In genomic region chr19:40604647-40605200, GRCh38 we compare ENCODE assay signal across 8 cellular contexts. TPM values are rescaled to one million over a fixed set of nuclear protein-coding genes. Genes with fewer than 3 reads are reported as not detected.
DNase-seq lines count a peak whose midpoint lies in the region; ATAC-seq and TF ChIP-seq lines count a peak whose summit lies in the region.

No MANE protein-coding gene starts in this region.

- no peaks in the 10 kb centered on the region for H3K79me1 ChIP-seq in mesendoderm (ENCODE audit: low read length)

- H3K4me3 ChIP-seq in heart left ventricle = peak overlapping the region in 11 of 12 donors; percentile 36 to 96 (median 69)
- peak overlapping the region; percentile 68 for H3K4me3 ChIP-seq in adipocyte (ENCODE audit: low read length)
- no peak overlapping the region for H3K4me3 ChIP-seq in mesendoderm (ENCODE audit: low read length)
- H3K4me3 ChIP-seq in vagina = peak overlapping the region; percentile 69 to 78

- peaks cover 0 to 22% (median 0%) of the 10 kb centered on the region in 9 donors for H3K27me3 ChIP-seq in heart left ventricle
- peaks cover 9% of the 10 kb centered on the region for H3K27me3 ChIP-seq in adipocyte (replicated peaks; ENCODE audit: control insufficient read depth, insufficient read depth, low read length)
- H3K27me3 ChIP-seq in mesendoderm (ENCODE audit: insufficient read depth, low read length, poor library complexity) = peaks cover 13% of the 10 kb centered on the region
- H3K27me3 ChIP-seq in vagina = no peaks in the 10 kb centered on the region

- H4K5ac ChIP-seq in mesendoderm (ENCODE audit: low read length) = no peak overlapping the region

- H3K56ac ChIP-seq in mesendoderm (ENCODE audit: low read length) = peak overlapping the region; percentile 73

- no peaks in the 10 kb centered on the region for H3K79me2 ChIP-seq in mesendoderm (ENCODE audit: control insufficient read depth, insufficient read depth, low read length)

- TF ChIP-seq POLR2A in heart left ventricle (IDR thresholded peaks at IDR 0.05) = no peak
- no peak for TF ChIP-seq POLR2A in vagina (IDR thresholded peaks at IDR 0.05)

- H2BK5ac ChIP-seq in mesendoderm (ENCODE audit: low read length) = no peak overlapping the region

- H3K27ac ChIP-seq in heart left ventricle = peak overlapping the region; percentile 61 to 97 (median 86)
- H3K27ac ChIP-seq in mesendoderm (ENCODE audit: low read depth, low read length) = no peak overlapping the region
- H3K27ac ChIP-seq in vagina = peak overlapping the region; percentile 97

- H3K4me2 ChIP-seq in mesendoderm (ENCODE audit: low read length) = peak overlapping the region; percentile 68

- TF ChIP-seq CTCF in heart left ventricle (IDR thresholded peaks at IDR 0.05) = no peak
- TF ChIP-seq CTCF in vagina (IDR thresholded peaks at IDR 0.05) = no peak

- H3K9me3 ChIP-seq in heart left ventricle (no peaks in the 10 kb centered on the region), adipocyte (ENCODE audit: control insufficient read depth, low read length) (no peaks in the 10 kb centered on the region), vagina (no peaks in the 10 kb centered on the region)

- peaks cover 0 to 80% (median 62%) of the 10 kb centered on the region in 12 donors for H3K4me1 ChIP-seq in heart left ventricle
- H3K4me1 ChIP-seq in adipocyte (ENCODE audit: control insufficient read depth, insufficient read depth, low read length) = peaks cover 31% of the 10 kb centered on the region
- H3K4me1 ChIP-seq in mesendoderm (ENCODE audit: control insufficient read depth, low read depth, low read length) = peaks cover 14% of the 10 kb centered on the region
- H3K4me1 ChIP-seq in vagina = peaks cover 88% of the 10 kb centered on the region

- H4K8ac ChIP-seq in mesendoderm (ENCODE audit: low read depth, low read length) = no peak overlapping the region

- H3K36me3 ChIP-seq in heart left ventricle (no peaks in the 10 kb centered on the region), adipocyte (ENCODE audit: control insufficient read depth, insufficient read depth, low read length, severe bottlenecking) (no peaks in the 10 kb centered on the region), mesendoderm (ENCODE audit: control insufficient read depth, insufficient read depth, low read length) (no peaks in the 10 kb centered on the region), vagina (no peaks in the 10 kb centered on the region)

- no peak overlapping the region for H3K9ac ChIP-seq in adipocyte (ENCODE audit: low read length)
- peak overlapping the region; percentile 51 for H3K9ac ChIP-seq in mesendoderm (ENCODE audit: low read length)

- no peak overlapping the region for H2AK5ac ChIP-seq in mesendoderm (ENCODE audit: low read length)

- DNase-seq in heart left ventricle (peak in 2 of 5 donors; percentile 33 to 45), Right ventricle myocardium inferior (ENCODE audit: missing footprints) (no peak), adipocyte (ENCODE audit: low read depth) (no peak), mesendoderm (no peak), vagina (ENCODE audit: extremely low spot score in 2 of 2) (no peak)

- no peak overlapping the region for H3K18ac ChIP-seq in mesendoderm (ENCODE audit: low read length)

- ATAC-seq in heart left ventricle = no peak
- ATAC-seq in Right ventricle myocardium inferior = no peak
- no peak for ATAC-seq in HG02759 (IDR thresholded peaks at IDR 0.05; ENCODE audit: unreplicated experiment)
- no peak for ATAC-seq in HG02678 (IDR thresholded peaks at IDR 0.05; ENCODE audit: unreplicated experiment)
- ATAC-seq in HG02852 (IDR thresholded peaks at IDR 0.05; ENCODE audit: unreplicated experiment) = no peak

- intact Hi-C loops in heart left ventricle (cut with DNase I) (loop anchor here in 6 of 10 donors (2.0 to 10.0 kb wide), 7 partner anchors 30 to 320 kb away; partner anchors contain the start of genes BLVRB (in 3 of the 6), SPTBN4 (in 3 of the 6) and AKT2 (in 2 of the 6)), Right ventricle myocardium inferior (cut with DNase I) (loop anchor here (2.0 to 5.0 kb wide), 3 partner anchors 30 to 192 kb away; partner anchors contain the start of genes COQ8B, ITPKC and PRX), vagina (cut with DNase I) (loop anchor here (10.0 kb wide), 1 partner anchor 170 kb away; no protein-coding TSS in a partner anchor)

- 31 to 45% (median 34%) methylated on average over 17 to 27 of the region's 27 CpGs for WGBS in heart left ventricle, 4 donors
- no CpG with 5 or more reads among the region's 27 CpGs for WGBS in mesendoderm (ENCODE audit: extremely low coverage, insufficient coverage, low lambda C conversion rate)

- H2BK15ac ChIP-seq in mesendoderm (replicated peaks; ENCODE audit: low read depth) = no peak overlapping the region

- H2BK120ac ChIP-seq in mesendoderm (ENCODE audit: low read depth, low read length) = no peak overlapping the region

- no peak overlapping the region for H3K4ac ChIP-seq in mesendoderm (ENCODE audit: low read depth, low read length)

- no peak overlapping the region for H3K23ac ChIP-seq in mesendoderm (ENCODE audit: low read length)

RNA-seq across cellular contexts. Expression of gene LTBP4, which starts 3.6 kb away (rescaled TPM):
- total RNA-seq in heart left ventricle (100 to 1,000 TPM; 101 to 319 (median 212) TPM), Right ventricle myocardium inferior (324 TPM), vagina (983 TPM)
- 100 to 1,000 TPM in 1 of 2 donors, 10 to 100 TPM in 1; 95.0 to 121 TPM for polyA plus RNA-seq in heart left ventricle
- 28.7 TPM for polyA plus RNA-seq in mesendoderm (2013, experiment 1 of 2)
- polyA plus RNA-seq in mesendoderm (2013, experiment 2 of 2) = 28.9 TPM

RNA-seq across cellular contexts. Expression of gene SHKBP1, which starts 28.1 kb away (rescaled TPM):
- total RNA-seq in heart left ventricle (10 to 100 TPM; 16.4 to 52.8 (median 18.4) TPM), Right ventricle myocardium inferior (20.6 TPM), vagina (51.6 TPM)
- polyA plus RNA-seq in heart left ventricle = 10 to 100 TPM; 23.2 to 37.0 TPM
- 52.1 TPM for polyA plus RNA-seq in mesendoderm (2013, experiment 1 of 2)
- polyA plus RNA-seq in mesendoderm (2013, experiment 2 of 2) = 49.6 TPM
